In genomic region chr1:177926201-177926600, GRCh38 we compare ENCODE assay signal across 15 cellular contexts. TPM values are rescaled to one million over a fixed set of nuclear protein-coding genes. Genes with fewer than 3 reads are reported as not detected.
"Had no signal": no experiment of that assay in that cellular context is flagged by ENCODE, and none has a peak within 500 bp of the region (broad histone marks: within the 10 kb centered on the region; RNA-seq: fewer than 3 reads in every experiment).

No MANE protein-coding gene starts in this region.

- H3K36me3 ChIP-seq: adrenal gland had no signal

- ATAC-seq: activated CD4-positive, alpha-beta T cell treated with anti-CD3 and anti-CD28 coated beads for 36 hours; effector memory CD8-positive, alpha-beta T cell; left colon; natural killer cell had no signal

- H3K9me3 ChIP-seq: adrenal gland, psoas muscle had no signal

- DNase-seq: activated CD4-positive, alpha-beta memory T cell treated with anti-CD3 and anti-CD28 coated beads, Interleukin-2, amount 10 ng/mL, durations not matched to agents 7 days and 5 days; activated CD4-positive, alpha-beta T cell treated with anti-CD3 and anti-CD28 coated beads for 36 hours; activated naive CD4-positive, alpha-beta T cell treated with anti-CD3 and anti-CD28 coated beads, Interleukin-2, amount 50 U/mL, for 16 hours; activated T-cell treated with anti-CD3 and anti-CD28 coated beads, Interleukin-2, amount 50 U/mL, for 24 hours; adrenal gland; cortex of kidney; effector memory CD8-positive, alpha-beta T cell; left colon; natural killer cell; nucleus accumbens; psoas muscle; stimulated activated CD4-positive, alpha-beta T cell treated with anti-CD3 and anti-CD28 coated beads, Interleukin-12 subunit alpha, Interleukin-12 subunit beta, amount 100 ng/mL, for 4 hours; stimulated activated CD4-positive, alpha-beta T cell treated with anti-CD3 and anti-CD28 coated beads, Interleukin-2, amount 100 ng/mL, for 24 hours; T-helper 2 cell had no signal

- H3K4me1 ChIP-seq: adrenal gland, psoas muscle had no signal

- H3K27ac ChIP-seq: adrenal gland, psoas muscle had no signal

- H3K4me3 ChIP-seq: adrenal gland, lung, psoas muscle had no signal

- H3K27me3 ChIP-seq: adrenal gland had no signal

RNA-seq across cellular contexts. Expression of gene SEC16B, which starts 43.7 kb away (rescaled TPM):
- total RNA-seq: activated CD4-positive, alpha-beta memory T cell treated with anti-CD3 and anti-CD28 coated beads, Interleukin-2, amount 10 ng/mL, durations not matched to agents 7 days and 5 days; activated CD4-positive, alpha-beta T cell treated with anti-CD3 and anti-CD28 coated beads for 36 hours had no signal
